ENCODE assay signal across 20 cellular contexts in the genomic region with DNA sequence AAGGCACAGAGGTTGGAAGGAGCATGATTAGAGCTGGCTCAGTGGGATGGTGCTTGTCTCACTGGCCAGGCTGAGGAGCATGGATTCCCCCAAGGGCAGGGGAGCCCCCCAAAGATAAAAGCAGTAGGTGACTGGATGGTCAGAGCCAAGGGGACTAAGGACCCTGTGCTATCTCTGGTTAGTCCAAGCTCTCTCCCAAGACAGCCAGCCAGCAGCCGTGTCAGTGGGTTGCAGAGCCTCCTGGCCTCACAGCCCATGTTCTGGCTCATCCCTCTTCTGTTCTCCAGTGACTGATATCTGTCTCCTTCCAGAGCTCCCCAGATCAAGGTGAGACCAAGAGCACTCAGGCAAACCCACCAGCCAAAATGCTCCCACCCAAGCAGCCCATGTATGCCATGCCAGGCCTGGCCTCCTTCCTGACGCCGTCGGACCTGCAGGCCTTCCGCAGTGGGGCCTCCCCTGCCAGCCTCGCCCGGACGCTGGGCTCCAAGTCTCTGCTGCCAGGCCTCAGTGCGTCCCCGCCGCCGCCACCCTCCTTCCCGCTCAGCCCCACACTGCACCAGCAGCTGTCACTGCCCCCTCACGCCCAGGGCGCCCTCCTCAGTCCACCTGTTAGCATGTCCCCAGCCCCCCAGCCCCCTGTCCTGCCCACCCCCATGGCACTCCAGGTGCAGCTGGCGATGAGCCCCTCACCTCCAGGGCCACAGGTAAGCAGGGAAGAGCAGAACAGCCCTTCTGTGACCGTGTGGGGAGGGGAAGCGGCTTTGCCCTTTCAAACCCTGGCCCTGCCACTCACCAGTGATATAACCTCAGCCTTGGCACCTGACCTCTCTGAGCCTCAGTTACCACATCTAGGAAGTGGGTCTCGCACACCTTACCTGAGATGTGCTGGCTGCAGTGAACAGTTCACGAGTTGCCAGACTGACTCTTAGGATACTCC.
"Had no signal": no experiment of that assay in that cellular context is flagged by ENCODE, and none has a peak within 500 bp of the region (broad histone marks: within the 10 kb centered on the region; RNA-seq: fewer than 3 reads in every experiment).

No MANE protein-coding gene starts in this region.

- H3K27me3 ChIP-seq: body of pancreas, hepatocyte, uterus had no signal

- H3K36me3 Mint-ChIP-seq: mesothelial cell of epicardium had no signal

- FAIRE-seq: colon, kidney had no signal

- H3K79me2 ChIP-seq: hepatocyte had no signal

- H2AFZ ChIP-seq: hepatocyte had no signal

- DNase-seq: activated B cell treated with CpG ODN at 0.5 μM for 24 hours; amygdala; body of pancreas; caudate nucleus; kidney; retina; stimulated activated CD4-positive, alpha-beta T cell treated with anti-CD3 and anti-CD28 coated beads, Interleukin-15, amount 100 ng/mL, for 24 hours; stimulated activated CD4-positive, alpha-beta T cell treated with anti-CD3 and anti-CD28 coated beads, Interleukin-4, amount 100 ng/mL, for 1 hour; SW 1271; uterus had no signal

- H3K4me2 ChIP-seq: hepatocyte had no signal

- H3K4me3 ChIP-seq: body of pancreas, hepatocyte, thoracic aorta, uterus had no signal

- ATAC-seq: activated naive CD4-positive, alpha-beta T cell treated with anti-CD3 and anti-CD28 coated beads, Interleukin-2, amount 50 U/mL, for 72 hours; body of pancreas; esophagus mucosa had no signal

- H3K27ac Mint-ChIP-seq: activated B cell treated with CpG ODN at 0.5 μM for 24 hours; activated naive CD4-positive, alpha-beta T cell treated with anti-CD3 and anti-CD28 coated beads, Interleukin-2, amount 50 U/mL, for 72 hours; activated T-helper 2 cell treated with anti-CD3 and anti-CD28 coated beads, Interferon-gamma antibody, Interleukin-2, Interleukin-4, amounts not matched to agents 10 μg/mL and 5 μg/mL and 100 μg/mL, durations not matched to agents 14 hours and 24 hours and 36 hours; mesothelial cell of epicardium; stimulated activated naive CD8-positive, alpha-beta T cell treated with anti-CD3 and anti-CD28 coated beads, Interleukin-15, Interleukin-2, amounts not matched to agents 100 ng/mL and 50 ng/mL, for 24 hours; T-helper 2 cell treated with Interferon-gamma antibody and Interleukin-4, amounts not matched to agents 5 μg/mL and 100 μg/mL, for 36 hours had no signal

- H3K9me3 Mint-ChIP-seq: activated B cell treated with CpG ODN at 0.5 μM for 24 hours; stimulated activated naive CD8-positive, alpha-beta T cell treated with anti-CD3 and anti-CD28 coated beads, Interleukin-15, Interleukin-2, amounts not matched to agents 100 ng/mL and 50 ng/mL, for 24 hours had no signal

- H3K4me3 Mint-ChIP-seq: activated B cell treated with CpG ODN at 0.5 μM for 24 hours; mesothelial cell of epicardium; neural crest cell; stimulated activated naive CD8-positive, alpha-beta T cell treated with anti-CD3 and anti-CD28 coated beads, Interleukin-15, Interleukin-2, amounts not matched to agents 100 ng/mL and 50 ng/mL, for 24 hours; T-helper 2 cell treated with Interferon-gamma antibody and Interleukin-4, amounts not matched to agents 5 μg/mL and 100 μg/mL, for 36 hours had no signal

- H3K9me3 ChIP-seq: body of pancreas, uterus had no signal

- H3K27ac ChIP-seq: body of pancreas, hepatocyte, thoracic aorta, uterus had no signal

- H3K36me3 ChIP-seq: thoracic aorta, uterus had no signal

- H3K27me3 Mint-ChIP-seq: activated B cell treated with CpG ODN at 0.5 μM for 24 hours; stimulated activated naive CD8-positive, alpha-beta T cell treated with anti-CD3 and anti-CD28 coated beads, Interleukin-15, Interleukin-2, amounts not matched to agents 100 ng/mL and 50 ng/mL, for 24 hours had no signal

- H3K4me1 Mint-ChIP-seq: mesothelial cell of epicardium, neural crest cell had no signal

- H3K4me1 ChIP-seq: body of pancreas, uterus had no signal
